2 cellular contexts compared by ENCODE assay signal in genomic region chr5:850511-851006, GRCh38.
A peak's percentile ranks its signal among the peaks of the same experiment; 100 is the strongest.
TF ChIP-seq lines count a peak whose summit lies in the region.

Gene ZDHHC11, minus strand, starts transcription at chr5:850986. Its CDS starts 384 bp downstream, at chr5:850602.

TF ChIP-seq in WTC11, 78 proteins besides CTCF, POLR2A, EP300 and RAD21 (continued from another document):
- no peak for TF ChIP-seq PRDM15 (CRISPR knock-in tag; IDR thresholded peaks at IDR 0.05)
- no peak for TF ChIP-seq TP53 (CRISPR knock-in tag; IDR thresholded peaks at IDR 0.05)
- no peak for TF ChIP-seq ERG (CRISPR knock-in tag; IDR thresholded peaks at IDR 0.05)
- no peak for TF ChIP-seq ZBTB21 (CRISPR knock-in tag; IDR thresholded peaks at IDR 0.05; ENCODE audit: borderline replicate concordance)
- no peak for TF ChIP-seq ZNF423 (CRISPR knock-in tag; IDR thresholded peaks at IDR 0.05)
- no peak for TF ChIP-seq ATF3 (CRISPR knock-in tag; conservative IDR thresholded peaks at IDR 0.05)
- TF ChIP-seq ZNF671 (CRISPR knock-in tag; IDR thresholded peaks at IDR 0.05), result no peak
- no peak for TF ChIP-seq IRF1 (CRISPR knock-in tag; IDR thresholded peaks at IDR 0.05)
- no peak for TF ChIP-seq USF2 (CRISPR knock-in tag; IDR thresholded peaks at IDR 0.05)
- no peak for TF ChIP-seq CREB1 (CRISPR knock-in tag; IDR thresholded peaks at IDR 0.05)
- no peak for TF ChIP-seq ATF6 (CRISPR knock-in tag; IDR thresholded peaks at IDR 0.05)
- TF ChIP-seq RELA (CRISPR knock-in tag; IDR thresholded peaks at IDR 0.05; ENCODE audit: borderline replicate concordance), result no peak
TF ChIP-seq in WTC11: peak in this region for 0.

TF ChIP-seq in HepG2, 621 proteins besides CTCF, POLR2A, EP300 and RAD21 (continued from another document and continues in another):
- no peak for TF ChIP-seq ZBTB10 (CRISPR knock-in tag; IDR thresholded peaks at IDR 0.05; ENCODE audit: borderline replicate concordance)
- 0 out of 2 replicates have a peak, but pooled peaks have one; percentile 18 for TF ChIP-seq HDAC1 (CRISPR knock-in tag; IDR thresholded peaks at IDR 0.05)
- TF ChIP-seq GATAD1 (CRISPR knock-in tag; IDR thresholded peaks at IDR 0.05), result 0 out of 2 replicates have a peak, but pooled peaks have one; percentile 37
- peak; percentile 15 for TF ChIP-seq YY1 (IDR thresholded peaks at IDR 0.05; ENCODE audit: insufficient read depth, insufficient replicate concordance, low read depth, low read length)
- TF ChIP-seq ZNF883 (CRISPR knock-in tag; IDR thresholded peaks at IDR 0.05; ENCODE audit: not compliant biosample characterization), result peak; percentile 48
- TF ChIP-seq NFAT5 (CRISPR knock-in tag; IDR thresholded peaks at IDR 0.05), result peak; percentile 23; the same call in 1 of the 2 replicates
- TF ChIP-seq GABPB1 (CRISPR knock-in tag; IDR thresholded peaks at IDR 0.05), result peak; percentile 35; the same call in 1 of the 2 replicates
- TF ChIP-seq ZNF574 (CRISPR knock-in tag; IDR thresholded peaks at IDR 0.05), result peak; percentile 53; the same call in 1 of the 2 replicates
- 0 out of 2 replicates have a peak, but pooled peaks have one; percentile 38 for TF ChIP-seq ZNF317 (CRISPR knock-in tag; IDR thresholded peaks at IDR 0.05)
- no peak for TF ChIP-seq HNF4G (IDR thresholded peaks at IDR 0.05; ENCODE audit: borderline replicate concordance, low read depth, low read length)
- no peak for TF ChIP-seq HNF4G (CRISPR knock-in tag; IDR thresholded peaks at IDR 0.05; ENCODE audit: borderline replicate concordance, low read depth)
- peak; percentile 36; the same call in 1 of the 2 replicates for TF ChIP-seq KAT8 (CRISPR knock-in tag; IDR thresholded peaks at IDR 0.05)
- TF ChIP-seq ZSCAN21 (CRISPR knock-in tag; IDR thresholded peaks at IDR 0.05; ENCODE audit: borderline replicate concordance), result 0 out of 2 replicates have a peak, but pooled peaks have one; percentile 41
- 0 out of 2 replicates have a peak, but pooled peaks have one; percentile 23 for TF ChIP-seq ZFY (CRISPR knock-in tag; IDR thresholded peaks at IDR 0.05)
- 0 out of 2 replicates have a peak, but pooled peaks have one; percentile 37 for TF ChIP-seq MXD1 (CRISPR knock-in tag; IDR thresholded peaks at IDR 0.05)
- no peak for TF ChIP-seq ZNF616 (CRISPR knock-in tag; IDR thresholded peaks at IDR 0.05; ENCODE audit: low read depth)
- TF ChIP-seq DRAP1 (CRISPR knock-in tag; IDR thresholded peaks at IDR 0.05), result 0 out of 2 replicates have a peak, but pooled peaks have one; percentile 14
- TF ChIP-seq TGIF2 (CRISPR knock-in tag; IDR thresholded peaks at IDR 0.05), result peak; percentile 30; the same call in 1 of the 2 replicates
- peak; percentile 67 for TF ChIP-seq TEAD3 (CRISPR knock-in tag; optimal IDR thresholded peaks at IDR 0.05; ENCODE audit: borderline replicate concordance)
- TF ChIP-seq PATZ1 (CRISPR knock-in tag; IDR thresholded peaks at IDR 0.05), result peak; percentile 61
- 0 out of 2 replicates have a peak, but pooled peaks have one; percentile 7 for TF ChIP-seq STAG1 (CRISPR knock-in tag; IDR thresholded peaks at IDR 0.05)
- 0 out of 2 replicates have a peak, but pooled peaks have one; percentile 14 for TF ChIP-seq CREB1 (IDR thresholded peaks at IDR 0.05)
- no peak for TF ChIP-seq CREB1 (CRISPR knock-in tag; IDR thresholded peaks at IDR 0.05)
- no peak for TF ChIP-seq SP1 (IDR thresholded peaks at IDR 0.05)
- peak; percentile 61; the same call in 1 of the 2 replicates for TF ChIP-seq SP1 (CRISPR knock-in tag; IDR thresholded peaks at IDR 0.05)
- TF ChIP-seq ZMYM3 (CRISPR knock-in tag; IDR thresholded peaks at IDR 0.05), result no peak
- TF ChIP-seq ZNF790 (CRISPR knock-in tag; IDR thresholded peaks at IDR 0.05; ENCODE audit: borderline replicate concordance), result no peak
- no peak for TF ChIP-seq ATM (IDR thresholded peaks at IDR 0.05; ENCODE audit: borderline replicate concordance)
- TF ChIP-seq HNRNPLL (IDR thresholded peaks at IDR 0.05; ENCODE audit: low read depth, low read length, poor library complexity, severe bottlenecking), result peak; percentile 37
- TF ChIP-seq DR1 (CRISPR knock-in tag; IDR thresholded peaks at IDR 0.05), result 0 out of 2 replicates have a peak, but pooled peaks have one; percentile 51
- 0 out of 2 replicates have a peak, but pooled peaks have one; percentile 24 for TF ChIP-seq ZNF503 (CRISPR knock-in tag; IDR thresholded peaks at IDR 0.05)
- 0 out of 2 replicates have a peak, but pooled peaks have one; percentile 15 for TF ChIP-seq POGZ (CRISPR knock-in tag; IDR thresholded peaks at IDR 0.05)
- TF ChIP-seq PRMT3 (CRISPR knock-in tag; IDR thresholded peaks at IDR 0.05; ENCODE audit: borderline replicate concordance, low read depth), result no peak
- peak; percentile 77 for TF ChIP-seq SAP130 (CRISPR knock-in tag; IDR thresholded peaks at IDR 0.05; ENCODE audit: low read depth)
- TF ChIP-seq PHF21A (CRISPR knock-in tag; IDR thresholded peaks at IDR 0.05), result 0 out of 2 replicates have a peak, but pooled peaks have one; percentile 53
- TF ChIP-seq SP5 (CRISPR knock-in tag; IDR thresholded peaks at IDR 0.05; ENCODE audit: borderline replicate concordance, low read depth), result peak; percentile 79
- peak; percentile 55; the same call in 1 of the 2 replicates for TF ChIP-seq HOXA9 (CRISPR knock-in tag; IDR thresholded peaks at IDR 0.05; ENCODE audit: borderline replicate concordance)
- no peak for TF ChIP-seq JUNB (CRISPR knock-in tag; IDR thresholded peaks at IDR 0.05; ENCODE audit: borderline replicate concordance)
- peak; percentile 22; the same call in 1 of the 2 replicates for TF ChIP-seq YEATS4 (CRISPR knock-in tag; IDR thresholded peaks at IDR 0.05; ENCODE audit: borderline replicate concordance)
- TF ChIP-seq NFYC (CRISPR knock-in tag; IDR thresholded peaks at IDR 0.05), result peak; percentile 54
- TF ChIP-seq ZNF232 (CRISPR knock-in tag; IDR thresholded peaks at IDR 0.05; ENCODE audit: borderline replicate concordance), result 0 out of 2 replicates have a peak, but pooled peaks have one; percentile 54
- TF ChIP-seq ZNF354B (CRISPR knock-in tag; IDR thresholded peaks at IDR 0.05), result no peak
